Comparison of ENCODE assay signal across 1 cellular context in the genomic region with DNA sequence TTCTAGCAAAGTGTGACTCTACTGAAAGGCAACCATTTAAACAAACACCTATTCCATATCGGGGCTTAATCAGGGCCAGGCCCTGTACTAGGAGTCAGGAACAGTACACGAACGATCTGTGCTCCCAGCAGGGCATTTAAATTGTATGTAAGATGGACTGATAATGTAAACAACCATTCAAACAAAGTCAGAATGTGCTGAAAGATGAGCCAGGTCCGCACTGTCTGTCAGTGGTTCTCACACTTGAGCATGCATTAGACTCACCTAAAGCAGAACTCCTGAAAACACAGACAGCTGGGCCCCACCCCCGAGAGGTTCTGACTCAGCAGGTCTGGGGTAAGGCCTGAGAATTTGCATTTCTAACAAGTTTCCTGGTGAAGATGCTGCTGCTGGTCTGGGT.
TF ChIP-seq lines count a peak whose summit lies in the region.

No MANE protein-coding gene starts in this region.

TF ChIP-seq in HepG2, 621 proteins besides CTCF, POLR2A, EP300 and RAD21:
- TF ChIP-seq KLF13 (CRISPR knock-in tag; IDR thresholded peaks at IDR 0.05) (no peak), ZNF382 (CRISPR knock-in tag; IDR thresholded peaks at IDR 0.05; ENCODE audit: borderline replicate concordance) (no peak), DPF2 (CRISPR knock-in tag; IDR thresholded peaks at IDR 0.05; ENCODE audit: borderline replicate concordance, low read depth) (no peak), UBTF (CRISPR knock-in tag; IDR thresholded peaks at IDR 0.05) (no peak), SSRP1 (CRISPR knock-in tag; IDR thresholded peaks at IDR 0.05) (no peak), DNMT1 (CRISPR knock-in tag; IDR thresholded peaks at IDR 0.05) (no peak), ADNP (CRISPR knock-in tag; IDR thresholded peaks at IDR 0.05) (no peak), EED (CRISPR knock-in tag; IDR thresholded peaks at IDR 0.05) (no peak), ZNF432 (CRISPR knock-in tag; IDR thresholded peaks at IDR 0.05; ENCODE audit: borderline replicate concordance) (no peak), ZIK1 (CRISPR knock-in tag; IDR thresholded peaks at IDR 0.05; ENCODE audit: borderline replicate concordance, low read depth) (no peak)
- TF ChIP-seq, protein P1, sequence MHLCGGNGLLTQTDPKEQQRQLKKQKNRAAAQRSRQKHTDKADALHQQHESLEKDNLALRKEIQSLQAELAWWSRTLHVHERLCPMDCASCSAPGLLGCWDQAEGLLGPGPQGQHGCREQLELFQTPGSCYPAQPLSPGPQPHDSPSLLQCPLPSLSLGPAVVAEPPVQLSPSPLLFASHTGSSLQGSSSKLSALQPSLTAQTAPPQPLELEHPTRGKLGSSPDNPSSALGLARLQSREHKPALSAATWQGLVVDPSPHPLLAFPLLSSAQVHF (CRISPR knock-in tag; IDR thresholded peaks at IDR 0.05): no peak
